ENCODE assay signal across 11 cellular contexts in the genomic region with DNA sequence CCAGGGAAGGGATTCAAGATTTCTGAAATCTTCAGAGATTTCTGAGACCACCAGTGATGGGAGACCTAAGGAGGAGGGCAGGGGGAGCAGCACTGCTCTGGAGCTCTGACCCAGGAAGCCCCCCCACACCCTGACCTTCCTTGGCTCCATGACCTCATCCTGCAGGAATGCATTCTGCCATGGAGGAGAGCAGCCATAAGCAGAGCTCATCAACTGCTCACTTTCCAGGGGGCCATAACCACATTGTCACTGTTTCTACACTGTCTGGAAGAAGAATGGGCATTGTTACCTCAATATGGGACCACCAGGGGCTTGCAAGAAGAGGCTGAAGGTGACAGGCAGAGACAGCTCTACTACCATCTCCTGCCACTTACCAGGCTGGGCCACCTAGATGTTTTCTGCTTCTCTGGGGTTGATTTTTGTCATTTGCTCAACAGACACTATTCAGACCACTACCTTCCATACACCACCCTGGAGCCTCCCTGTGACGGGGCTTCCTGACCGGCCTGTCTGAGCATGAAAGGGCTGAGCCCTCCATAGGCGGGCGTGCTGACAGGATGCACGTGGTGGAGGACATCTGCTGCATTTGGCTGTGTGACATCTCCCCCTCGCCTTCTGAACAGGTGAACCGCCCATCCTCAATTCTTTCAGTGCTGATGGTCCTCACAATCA. TPM values are rescaled to one million over a fixed set of nuclear protein-coding genes. Genes with fewer than 3 reads are reported as not detected.
DNase-seq lines count a peak whose midpoint lies in the region; ATAC-seq and TF ChIP-seq lines count a peak whose summit lies in the region.
"Had no signal": no experiment of that assay in that cellular context is flagged by ENCODE, and none has a peak within 500 bp of the region (broad histone marks: within the 10 kb centered on the region; RNA-seq: fewer than 3 reads in every experiment).

No MANE protein-coding gene starts in this region.

- H3K4me1 ChIP-seq in SK-N-SH (ENCODE audit: control insufficient read depth in 1 of 2, insufficient read depth in 2 of 2, low read depth in 1 of 2, low read length in 1 of 2) (peaks cover 15 to 27% of the 10 kb centered on the region in 2 experiments), foreskin keratinocyte (peaks cover 4% of the 10 kb centered on the region)

- 96% methylated on average over 6 of the region's 7 CpGs for WGBS in SK-N-SH (ENCODE audit: low lambda C conversion rate)

- TF ChIP-seq RAD21 in SK-N-SH (IDR thresholded peaks at IDR 0.05; ENCODE audit: low read length), result no peak

- peak overlapping the region in 1 of 2 experiments; percentile 50; a peak in 2 of 4 replicates for H3K27ac ChIP-seq in SK-N-SH (ENCODE audit: low read depth in 2 of 2, low read length in 1 of 2)
- no peak overlapping the region for H3K27ac ChIP-seq in foreskin keratinocyte

- no peak for DNase-seq in activated naive CD8-positive, alpha-beta T cell treated with anti-CD3 and anti-CD28 coated beads, Interleukin-2, amount 50 U/mL, for 24 hours
- DNase-seq in SK-N-SH (no peak), foreskin keratinocyte (peak in 1 of 2 donors; percentile 39), NCI-H1105 (lab: John Stamatoyannopoulos, UW) (no peak), NCI-H2227 (lab: John Stamatoyannopoulos, UW; ENCODE audit: unreplicated experiment) (no peak), COLO829 (ENCODE audit: low spot score) (no peak)
- DNase-seq in stimulated activated effector memory CD8-positive, alpha-beta T cell treated with anti-CD3 and anti-CD28 coated beads, Interleukin-12 subunit alpha, Interleukin-12 subunit beta, amount 100 ng/mL, for 72 hours (ENCODE audit: low spot score in 2 of 2), result no peak
- DNase-seq: cortex of kidney, NCI-H2029 treated with DMSO at 0.1 percent for 48 hours had no signal

- H3K36me3 Mint-ChIP-seq in activated naive CD8-positive, alpha-beta T cell, result no peaks in the 10 kb centered on the region
- H3K36me3 Mint-ChIP-seq in activated naive CD8-positive, alpha-beta T cell treated with anti-CD3 and anti-CD28 coated beads, Interleukin-2, amount 50 U/mL, for 24 hours (ENCODE audit: low read depth), result no peaks in the 10 kb centered on the region
- H3K36me3 Mint-ChIP-seq in stimulated activated effector memory CD8-positive, alpha-beta T cell treated with anti-CD3 and anti-CD28 coated beads, Interleukin-12 subunit alpha, Interleukin-12 subunit beta, amount 100 ng/mL, for 72 hours, result peaks cover 9% of the 10 kb centered on the region

- H3K9me3 Mint-ChIP-seq in activated naive CD8-positive, alpha-beta T cell (ENCODE audit: low read depth), result no peaks in the 10 kb centered on the region
- no peaks in the 10 kb centered on the region for H3K9me3 Mint-ChIP-seq in activated naive CD8-positive, alpha-beta T cell treated with anti-CD3 and anti-CD28 coated beads, Interleukin-2, amount 50 U/mL, for 24 hours
- no peaks in the 10 kb centered on the region for H3K9me3 Mint-ChIP-seq in stimulated activated effector memory CD8-positive, alpha-beta T cell treated with anti-CD3 and anti-CD28 coated beads, Interleukin-12 subunit alpha, Interleukin-12 subunit beta, amount 100 ng/mL, for 72 hours

- H3K27me3 ChIP-seq in SK-N-SH (ENCODE audit: insufficient read depth), result no peaks in the 10 kb centered on the region
- no peaks in the 10 kb centered on the region for H3K27me3 ChIP-seq in foreskin keratinocyte

- H3K27ac Mint-ChIP-seq in activated naive CD8-positive, alpha-beta T cell, result no peak overlapping the region
- no peak overlapping the region for H3K27ac Mint-ChIP-seq in activated naive CD8-positive, alpha-beta T cell treated with anti-CD3 and anti-CD28 coated beads, Interleukin-2, amount 50 U/mL, for 24 hours
- H3K27ac Mint-ChIP-seq in stimulated activated effector memory CD8-positive, alpha-beta T cell treated with anti-CD3 and anti-CD28 coated beads, Interleukin-12 subunit alpha, Interleukin-12 subunit beta, amount 100 ng/mL, for 72 hours, result peak overlapping the region; percentile 58

- CTCF ChIA-PET in SK-N-SH (lab: Yijun Ruan, JAX), result interaction anchor here (1.1 to 4.1 kb wide), 2 partner anchors 12 to 32 kb away, joined by 4 to 17 read pairs; a partner anchor contains a TSS

- H3K9ac ChIP-seq in SK-N-SH, result no peak overlapping the region

- no peaks in the 10 kb centered on the region for H3K27me3 Mint-ChIP-seq in activated naive CD8-positive, alpha-beta T cell
- H3K27me3 Mint-ChIP-seq in activated naive CD8-positive, alpha-beta T cell treated with anti-CD3 and anti-CD28 coated beads, Interleukin-2, amount 50 U/mL, for 24 hours, result no peaks in the 10 kb centered on the region

- peak overlapping the region; percentile 81 for H2AFZ ChIP-seq in SK-N-SH (ENCODE audit: low read depth)

- POLR2A ChIA-PET in SK-N-SH (lab: Yijun Ruan, JAX), result no interaction called here

- peak overlapping the region; percentile 49 for H3K4me2 ChIP-seq in SK-N-SH

- H3K4me3 Mint-ChIP-seq in activated naive CD8-positive, alpha-beta T cell, result peak overlapping the region; percentile 17
- no peak overlapping the region for H3K4me3 Mint-ChIP-seq in activated naive CD8-positive, alpha-beta T cell treated with anti-CD3 and anti-CD28 coated beads, Interleukin-2, amount 50 U/mL, for 24 hours
- no peak overlapping the region for H3K4me3 Mint-ChIP-seq in stimulated activated effector memory CD8-positive, alpha-beta T cell treated with anti-CD3 and anti-CD28 coated beads, Interleukin-12 subunit alpha, Interleukin-12 subunit beta, amount 100 ng/mL, for 72 hours

- TF ChIP-seq CTCF in SK-N-SH (IDR thresholded peaks at IDR 0.05) (no peak), foreskin keratinocyte (conservative IDR thresholded peaks at IDR 0.05) (no peak)

- no peak for TF ChIP-seq EP300 in SK-N-SH (IDR thresholded peaks at IDR 0.05; ENCODE audit: borderline replicate concordance in 1 of 2, low read depth in 1 of 2, low read length in 1 of 2)

- H3K9me2 ChIP-seq in SK-N-SH, result no peaks in the 10 kb centered on the region

- H3K36me3 ChIP-seq in SK-N-SH (replicated peaks in 1 of 2; ENCODE audit: control insufficient read depth in 1 of 2, insufficient read depth in 2 of 2, low read length in 1 of 2), result no peaks in the 10 kb centered on the region

- H3K9me3 ChIP-seq in SK-N-SH, result no peaks in the 10 kb centered on the region

- no peak for ATAC-seq in activated naive CD8-positive, alpha-beta T cell treated with anti-CD3 and anti-CD28 coated beads, Interleukin-2, amount 50 U/mL, for 24 hours
- ATAC-seq in foreskin keratinocyte, result peak; percentile 29
- ATAC-seq in stimulated activated effector memory CD8-positive, alpha-beta T cell treated with anti-CD3 and anti-CD28 coated beads, Interleukin-12 subunit alpha, Interleukin-12 subunit beta, amount 100 ng/mL, for 72 hours, result no peak

- H4K20me1 ChIP-seq in SK-N-SH (ENCODE audit: insufficient read depth), result no peaks in the 10 kb centered on the region

- peaks cover 8% of the 10 kb centered on the region for H3F3A ChIP-seq in SK-N-SH (replicated peaks; ENCODE audit: insufficient read depth)

- H3K79me2 ChIP-seq in SK-N-SH (ENCODE audit: insufficient read depth), result peaks cover 27% of the 10 kb centered on the region

- no peak overlapping the region for H3K4me3 ChIP-seq in SK-N-SH (ENCODE audit: low read depth in 2 of 2, low read length in 1 of 2)

- H3K4me1 Mint-ChIP-seq in activated naive CD8-positive, alpha-beta T cell (ENCODE audit: low read depth), result peaks cover 21% of the 10 kb centered on the region
- H3K4me1 Mint-ChIP-seq in activated naive CD8-positive, alpha-beta T cell treated with anti-CD3 and anti-CD28 coated beads, Interleukin-2, amount 50 U/mL, for 24 hours, result peaks cover 19% of the 10 kb centered on the region
- H3K4me1 Mint-ChIP-seq in stimulated activated effector memory CD8-positive, alpha-beta T cell treated with anti-CD3 and anti-CD28 coated beads, Interleukin-12 subunit alpha, Interleukin-12 subunit beta, amount 100 ng/mL, for 72 hours, result peaks cover 18% of the 10 kb centered on the region

TF ChIP-seq in SK-N-SH, 30 proteins besides CTCF, POLR2A, EP300 and RAD21 (continues in another document):
- TF ChIP-seq, protein P1, sequence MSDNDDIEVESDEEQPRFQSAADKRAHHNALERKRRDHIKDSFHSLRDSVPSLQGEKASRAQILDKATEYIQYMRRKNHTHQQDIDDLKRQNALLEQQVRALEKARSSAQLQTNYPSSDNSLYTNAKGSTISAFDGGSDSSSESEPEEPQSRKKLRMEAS (IDR thresholded peaks at IDR 0.05; ENCODE audit: low read depth), result no peak
- TF ChIP-seq, protein P2, sequence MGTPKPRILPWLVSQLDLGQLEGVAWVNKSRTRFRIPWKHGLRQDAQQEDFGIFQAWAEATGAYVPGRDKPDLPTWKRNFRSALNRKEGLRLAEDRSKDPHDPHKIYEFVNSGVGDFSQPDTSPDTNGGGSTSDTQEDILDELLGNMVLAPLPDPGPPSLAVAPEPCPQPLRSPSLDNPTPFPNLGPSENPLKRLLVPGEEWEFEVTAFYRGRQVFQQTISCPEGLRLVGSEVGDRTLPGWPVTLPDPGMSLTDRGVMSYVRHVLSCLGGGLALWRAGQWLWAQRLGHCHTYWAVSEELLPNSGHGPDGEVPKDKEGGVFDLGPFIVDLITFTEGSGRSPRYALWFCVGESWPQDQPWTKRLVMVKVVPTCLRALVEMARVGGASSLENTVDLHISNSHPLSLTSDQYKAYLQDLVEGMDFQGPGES (IDR thresholded peaks at IDR 0.05; ENCODE audit: low read depth, low read length), result no peak
- TF ChIP-seq YY1 (IDR thresholded peaks at IDR 0.05; ENCODE audit: low read depth), result peak; percentile 29; the same call in 1 of the 2 replicates
- TF ChIP-seq ELF1 (IDR thresholded peaks at IDR 0.05), result no peak
- TF ChIP-seq TCF12 (IDR thresholded peaks at IDR 0.05), result no peak
- TF ChIP-seq NFIC (IDR thresholded peaks at IDR 0.05; ENCODE audit: borderline replicate concordance), result no peak
- TF ChIP-seq MEF2A (IDR thresholded peaks at IDR 0.05; ENCODE audit: borderline replicate concordance, low read depth), result no peak
- no peak for TF ChIP-seq FOXM1 (IDR thresholded peaks at IDR 0.05; ENCODE audit: low read depth)
- no peak for TF ChIP-seq GATA2 (CRISPR knock-in tag; IDR thresholded peaks at IDR 0.05)
- TF ChIP-seq JUND (IDR thresholded peaks at IDR 0.05), result peak; percentile 63
- no peak for TF ChIP-seq GABPA (IDR thresholded peaks at IDR 0.05; ENCODE audit: low read depth)

RNA-seq across cellular contexts. Expression of a gene that starts 2.3 kb away (rescaled TPM):
- polyA plus RNA-seq in SK-N-SH (2012; rRNA removed), result 18.3 and 27.6 TPM in 2 replicates
- polyA plus RNA-seq in SK-N-SH (2012; cell fraction: cytosol; rRNA removed), result 7.1 and 8.2 TPM in 2 replicates
- polyA plus RNA-seq in SK-N-SH (2012; cell fraction: nucleus; rRNA removed), result 65.5 and 104 TPM in 2 replicates
- total RNA-seq in foreskin keratinocyte, result 20.9 and 22.7 TPM in 2 replicates
- 6.7 and 6.9 TPM in 2 replicates for polyA plus RNA-seq in foreskin keratinocyte

RNA-seq across cellular contexts. Expression of a gene that starts 31.7 kb away (rescaled TPM):
- polyA plus RNA-seq in SK-N-SH (2012; rRNA removed) (0.03 TPM in 1 of 2 replicates, not detected in the other), foreskin keratinocyte (not detected in 2 replicates)
- 0.01 and 0.03 TPM in 2 replicates for polyA plus RNA-seq in SK-N-SH (2012; cell fraction: cytosol; rRNA removed)
- not detected in 2 replicates for polyA plus RNA-seq in SK-N-SH (2012; cell fraction: nucleus; rRNA removed)
- total RNA-seq in foreskin keratinocyte, result not detected in 2 replicates
- total RNA-seq: kidney epithelial cell had no signal
